In genomic region chr10:59959619-59960018, GRCh38 we compare ENCODE assay signal across 21 cellular contexts. TPM values are rescaled to one million over a fixed set of nuclear protein-coding genes. Genes with fewer than 3 reads are reported as not detected.
DNase-seq lines count a peak whose midpoint lies in the region; ATAC-seq, FAIRE-seq and TF ChIP-seq lines count a peak whose summit lies in the region.
"Had no signal": no experiment of that assay in that cellular context is flagged by ENCODE, and none has a peak within 500 bp of the region (broad histone marks: within the 10 kb centered on the region; RNA-seq: fewer than 3 reads in every experiment).

No MANE protein-coding gene starts in this region.

- H3K4me3 ChIP-seq in GM23338 (no peak overlapping the region), IMR-90 (ENCODE audit: insufficient read depth, low read depth, low read length) (no peak overlapping the region), bronchial epithelial cell (ENCODE audit: low read depth, low read length) (no peak overlapping the region), neural progenitor cell (no peak overlapping the region), thyroid gland (replicated peaks in 1 of 3) (no peak overlapping the region)
- H3K4me3 ChIP-seq: A549 had no signal

- no peak overlapping the region for H2BK15ac ChIP-seq in IMR-90 (ENCODE audit: low read depth, low read length)

- H2BK5ac ChIP-seq in IMR-90 (ENCODE audit: low read depth, low read length, poor library complexity, severe bottlenecking): no peak overlapping the region

- no peak overlapping the region for H2AK9ac ChIP-seq in IMR-90 (replicated peaks; ENCODE audit: low read depth, low read length, poor library complexity)

- no peak overlapping the region for H2BK120ac ChIP-seq in IMR-90 (ENCODE audit: low read depth, low read length)

- no peaks in the 10 kb centered on the region for H3K79me1 ChIP-seq in IMR-90 (ENCODE audit: low read depth in 1 of 2, low read length in 2 of 2)

- intact Hi-C loops in IMR-90 (cut with micrococcal nuclease) (no loop called here), thyroid gland (cut with DNase I) (no loop called here), head of caudate nucleus (cut with DNase I) (no loop called here)

- no peaks in the 10 kb centered on the region for H3K27me3 ChIP-seq in GM23338 (ENCODE audit: insufficient read depth)
- H3K27me3 ChIP-seq in IMR-90 (ENCODE audit: control insufficient read depth, insufficient read depth, low read length): no peaks in the 10 kb centered on the region
- no peaks in the 10 kb centered on the region for H3K27me3 ChIP-seq in bronchial epithelial cell (ENCODE audit: control insufficient read depth, insufficient read depth, low read length)
- no peaks in the 10 kb centered on the region for H3K27me3 ChIP-seq in neural progenitor cell
- no peaks in the 10 kb centered on the region for H3K27me3 ChIP-seq in thyroid gland
- H3K27me3 ChIP-seq: BE2C had no signal

- H3K36me3 ChIP-seq in GM23338 (ENCODE audit: insufficient read depth) (no peaks in the 10 kb centered on the region), IMR-90 (ENCODE audit: control insufficient read depth, insufficient read depth, low read length) (no peaks in the 10 kb centered on the region), bronchial epithelial cell (ENCODE audit: control insufficient read depth, insufficient read depth, low read length) (no peaks in the 10 kb centered on the region), neural progenitor cell (no peaks in the 10 kb centered on the region), thyroid gland (no peaks in the 10 kb centered on the region)
- H3K36me3 ChIP-seq: BE2C had no signal

- H3K27ac Mint-ChIP-seq in GM23338 (no peak overlapping the region; the same call in 1 of the 2 replicates), neural progenitor cell (no peak overlapping the region)

- H3K18ac ChIP-seq in IMR-90 (ENCODE audit: low read depth, low read length): no peak overlapping the region

- no peaks in the 10 kb centered on the region for H3K79me2 ChIP-seq in GM23338 (replicated peaks; ENCODE audit: insufficient read depth)
- no peaks in the 10 kb centered on the region for H3K79me2 ChIP-seq in neural progenitor cell (ENCODE audit: low read depth)

- H3K36me3 Mint-ChIP-seq in GM23338 (ENCODE audit: low read depth): no peaks in the 10 kb centered on the region
- no peaks in the 10 kb centered on the region for H3K36me3 Mint-ChIP-seq in neural progenitor cell
- H3K36me3 Mint-ChIP-seq: CD4-positive, alpha-beta memory T cell had no signal

- TF ChIP-seq CTCF in GM23338 (conservative IDR thresholded peaks at IDR 0.05; ENCODE audit: low read depth in 2 of 2) (no peak), IMR-90 (conservative IDR thresholded peaks at IDR 0.05; ENCODE audit: low read depth, low read length) (no peak), bronchial epithelial cell (IDR thresholded peaks at IDR 0.05; ENCODE audit: insufficient read depth, low read length, severe bottlenecking) (no peak), neural progenitor cell (IDR thresholded peaks at IDR 0.05) (no peak), thyroid gland (IDR thresholded peaks at IDR 0.05) (no peak)

- no peaks in the 10 kb centered on the region for H4K20me1 ChIP-seq in GM23338 (replicated peaks; ENCODE audit: insufficient read depth)
- no peaks in the 10 kb centered on the region for H4K20me1 ChIP-seq in IMR-90 (ENCODE audit: insufficient read depth, low read length)
- H4K20me1 ChIP-seq in neural progenitor cell (ENCODE audit: low read depth): no peaks in the 10 kb centered on the region

- no peak overlapping the region for H3K56ac ChIP-seq in IMR-90 (ENCODE audit: extremely low read depth, insufficient read depth, low read length)

- BruUV-seq in IMR-90 (replicated peaks; lab: Mats Ljungman, UMichigan): no TSS peak

- H3K27ac ChIP-seq in GM23338 (ENCODE audit: low read depth) (no peak overlapping the region), IMR-90 (ENCODE audit: insufficient read depth, low read length) (no peak overlapping the region), neural progenitor cell (no peak overlapping the region), thyroid gland (peak overlapping the region in 1 of 3 donors; percentile 22)
- H3K27ac ChIP-seq: A549, C4-2B had no signal

- H3K9me3 ChIP-seq in IMR-90 (ENCODE audit: control insufficient read depth, insufficient read depth, low read length): no peaks in the 10 kb centered on the region
- no peaks in the 10 kb centered on the region for H3K9me3 ChIP-seq in neural progenitor cell (ENCODE audit: low read depth)
- no peaks in the 10 kb centered on the region for H3K9me3 ChIP-seq in thyroid gland
- H3K9me3 ChIP-seq: A549, BE2C had no signal

- H2AFZ ChIP-seq in GM23338: peak overlapping the region; percentile 76
- no peak overlapping the region for H2AFZ ChIP-seq in IMR-90 (replicated peaks; ENCODE audit: low read length, poor library complexity)
- peak overlapping the region; percentile 23 for H2AFZ ChIP-seq in neural progenitor cell (replicated peaks)

- CTCF ChIA-PET in IMR-90 (lab: Yijun Ruan, JAX): interaction anchor here (1.0 to 1.1 kb wide), 2 partner anchors 48 to 53 kb away, joined by 3 read pairs; partner anchors contain the start of gene CCDC6

- H3K9ac ChIP-seq in IMR-90 (ENCODE audit: low read depth, low read length): no peak overlapping the region
- no peak overlapping the region for H3K9ac ChIP-seq in neural progenitor cell

- FAIRE-seq in bronchial epithelial cell (lab: Jason Lieb, UNC): peak; percentile 28
- FAIRE-seq: D721Med, G401.6, GM12891, GM19239, H54 had no signal

- H3K27me3 Mint-ChIP-seq in GM23338 (ENCODE audit: insufficient read depth, low read depth, poor library complexity): no peaks in the 10 kb centered on the region
- peaks cover 2% of the 10 kb centered on the region for H3K27me3 Mint-ChIP-seq in neural progenitor cell (ENCODE audit: insufficient read depth, low read depth)

- peaks cover 8% of the 10 kb centered on the region for H3K4me1 Mint-ChIP-seq in GM23338
- peaks cover 6% of the 10 kb centered on the region for H3K4me1 Mint-ChIP-seq in neural progenitor cell
- H3K4me1 Mint-ChIP-seq: CD4-positive, alpha-beta memory T cell had no signal

- H3K14ac ChIP-seq in IMR-90 (replicated peaks; ENCODE audit: low read depth, low read length): no peak overlapping the region

- H2BK20ac ChIP-seq in IMR-90 (ENCODE audit: low read depth, low read length): no peak overlapping the region

- H3K23ac ChIP-seq in IMR-90 (ENCODE audit: low read depth, low read length): no peak overlapping the region

- POLR2A ChIA-PET in IMR-90 (lab: Charles Lee; ENCODE audit: unreplicated experiment): interaction anchor here (0.6 kb wide), 1 partner anchor 19 kb away, joined by 4 read pairs; no protein-coding TSS in a partner anchor

- 60% methylated on average over 1 of the region's 4 CpGs; no CpG with 5 or more reads in 1 of the 2 experiments for WGBS in IMR-90 (ENCODE audit: extremely low coverage in 2 of 2, insufficient read length in 1 of 2), 2 experiments
- 77 to 90% methylated on average over 4 of the region's 4 CpGs for WGBS in thyroid gland, 2 donors

- H3K4ac ChIP-seq in IMR-90 (ENCODE audit: low read depth, low read length): no peak overlapping the region

- H3K4me1 ChIP-seq in GM23338 (ENCODE audit: insufficient read depth): no peaks in the 10 kb centered on the region
- H3K4me1 ChIP-seq in IMR-90 (ENCODE audit: control insufficient read depth, insufficient read depth, low read length): no peaks in the 10 kb centered on the region
- H3K4me1 ChIP-seq in neural progenitor cell: no peaks in the 10 kb centered on the region
- peaks cover 12 to 14% of the 10 kb centered on the region in 2 donors for H3K4me1 ChIP-seq in thyroid gland
- H3K4me1 ChIP-seq: A549, BE2C had no signal

- in situ Hi-C loops in IMR-90 (cut with MboI; ENCODE audit: low sequenced_read_pairs): no loop called here

- H4K8ac ChIP-seq in IMR-90 (ENCODE audit: low read depth in 2 of 2, low read length in 2 of 2): no peak overlapping the region

- H2AK5ac ChIP-seq in IMR-90 (ENCODE audit: low read depth, low read length): no peak overlapping the region

- no peak overlapping the region for H3K4me3 Mint-ChIP-seq in GM23338
- H3K4me3 Mint-ChIP-seq in neural progenitor cell: no peak overlapping the region

- H3F3A ChIP-seq in GM23338 (replicated peaks; ENCODE audit: low read depth) (no peaks in the 10 kb centered on the region), neural progenitor cell (ENCODE audit: low read depth) (no peaks in the 10 kb centered on the region)

- no peak overlapping the region for H4K91ac ChIP-seq in IMR-90 (ENCODE audit: insufficient read depth, low read depth, low read length)

- no peaks in the 10 kb centered on the region for H3K9me1 ChIP-seq in IMR-90 (ENCODE audit: insufficient read depth, low read length)

- no peak overlapping the region for H4K5ac ChIP-seq in IMR-90 (ENCODE audit: low read depth, low read length)

- H3K4me2 ChIP-seq in GM23338: no peak overlapping the region
- no peak overlapping the region for H3K4me2 ChIP-seq in IMR-90 (ENCODE audit: low read depth, low read length)
- H3K4me2 ChIP-seq in neural progenitor cell: no peak overlapping the region
- H3K4me2 ChIP-seq: A549 had no signal

- H3K9me2 ChIP-seq in GM23338 (ENCODE audit: insufficient read depth): no peaks in the 10 kb centered on the region

- no peaks in the 10 kb centered on the region for H3K9me3 Mint-ChIP-seq in GM23338
- no peaks in the 10 kb centered on the region for H3K9me3 Mint-ChIP-seq in neural progenitor cell

- no peak for TF ChIP-seq RAD21 in IMR-90 (IDR thresholded peaks at IDR 0.05; ENCODE audit: low read length)

- DNase-seq in GM23338 (ENCODE audit: low spot score) (no peak), IMR-90 (no peak), bronchial epithelial cell (ENCODE audit: low read depth) (no peak), neural progenitor cell (ENCODE audit: low spot score) (no peak), thyroid gland (no peak), head of caudate nucleus (no peak)
- DNase-seq: BE2C; CD4-positive, alpha-beta memory T cell; DMS153; DMS79 treated with DMSO at 0.1 percent for 48 hours; EL; KBM-7 had no signal

- TF ChIP-seq POLR2A in IMR-90 (IDR thresholded peaks at IDR 0.05; ENCODE audit: low read depth, low read length) (no peak), thyroid gland (IDR thresholded peaks at IDR 0.05) (no peak)

- dilution Hi-C loops in IMR-90 (cut with HindIII; ENCODE audit: low sequenced_read_pairs, unreplicated experiment): no loop called here

- ATAC-seq in GM23338 (no peak), IMR-90 (ENCODE audit: low read depth) (no peak), HG02610 (IDR thresholded peaks at IDR 0.05; ENCODE audit: unreplicated experiment) (no peak), esophagus mucosa (no peak)
- ATAC-seq: A549 had no signal

RNA-seq across cellular contexts. Expression of gene CCDC6, which starts 53.3 kb away (rescaled TPM):
- 66.9 and 69.4 TPM in 2 replicates for total RNA-seq in GM23338 (2014; rRNA removed; shearing (Covaris generic))
- 32.1 and 32.5 TPM in 2 replicates for polyA plus RNA-seq in GM23338 (2016; fragmentation: Nextera tagmentation; extraction: Ambion mirVana)
- total RNA-seq in IMR-90 (2012; rRNA removed): 30.8 and 44.2 TPM in 2 replicates
- 18.1 and 21.8 TPM in 2 replicates for polyA plus RNA-seq in IMR-90 (2012; rRNA removed)
- 6.1 and 9.9 TPM in 2 replicates for polyA plus RNA-seq in IMR-90 (2012; cell fraction: cytosol; rRNA removed)
- 6.3 and 15.2 TPM in 2 replicates for polyA plus RNA-seq in IMR-90 (2012; cell fraction: nucleus; rRNA removed; ENCODE audit: low replicate concordance)
- total RNA-seq in bronchial epithelial cell: 24.0 and 24.6 TPM in 2 replicates
- total RNA-seq in neural progenitor cell (ENCODE audit: low replicate concordance): 23.1 and 29.4 TPM in 2 replicates
- total RNA-seq in thyroid gland: 10 to 100 TPM; 59.3 to 79.3 (median 64.8) TPM
- total RNA-seq in esophagus mucosa: 56.8 TPM
